Comparison of ENCODE assay signal across 1 cellular context in the genomic region with DNA sequence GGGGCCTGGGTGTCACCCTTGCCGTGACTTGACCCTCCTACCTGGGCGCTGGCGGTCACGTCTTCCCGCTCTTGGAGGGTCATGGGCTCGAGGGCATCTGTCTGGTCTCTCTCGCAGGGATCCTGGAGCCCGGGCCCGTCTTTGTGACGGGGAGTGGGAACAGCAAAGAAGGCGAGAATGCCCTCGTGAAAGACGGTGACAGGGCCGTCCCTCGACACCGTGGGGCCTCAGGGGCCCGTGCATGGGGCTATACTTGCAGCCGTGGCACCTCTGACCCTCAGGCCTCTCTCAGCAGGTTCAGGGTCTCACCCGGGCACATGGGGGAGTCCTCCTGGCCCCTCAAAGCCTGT.
TF ChIP-seq lines count a peak whose summit lies in the region.

No MANE protein-coding gene starts in this region.

TF ChIP-seq in HepG2, 621 proteins besides CTCF, POLR2A, EP300 and RAD21:
- TF ChIP-seq ZNF597 (CRISPR knock-in tag; IDR thresholded peaks at IDR 0.05) (no peak), PRPF4 (IDR thresholded peaks at IDR 0.05; ENCODE audit: low read depth, low read length, poor library complexity, severe bottlenecking) (no peak), ZNF253 (CRISPR knock-in tag; IDR thresholded peaks at IDR 0.05; ENCODE audit: borderline replicate concordance) (no peak)
- TF ChIP-seq, protein P1, sequence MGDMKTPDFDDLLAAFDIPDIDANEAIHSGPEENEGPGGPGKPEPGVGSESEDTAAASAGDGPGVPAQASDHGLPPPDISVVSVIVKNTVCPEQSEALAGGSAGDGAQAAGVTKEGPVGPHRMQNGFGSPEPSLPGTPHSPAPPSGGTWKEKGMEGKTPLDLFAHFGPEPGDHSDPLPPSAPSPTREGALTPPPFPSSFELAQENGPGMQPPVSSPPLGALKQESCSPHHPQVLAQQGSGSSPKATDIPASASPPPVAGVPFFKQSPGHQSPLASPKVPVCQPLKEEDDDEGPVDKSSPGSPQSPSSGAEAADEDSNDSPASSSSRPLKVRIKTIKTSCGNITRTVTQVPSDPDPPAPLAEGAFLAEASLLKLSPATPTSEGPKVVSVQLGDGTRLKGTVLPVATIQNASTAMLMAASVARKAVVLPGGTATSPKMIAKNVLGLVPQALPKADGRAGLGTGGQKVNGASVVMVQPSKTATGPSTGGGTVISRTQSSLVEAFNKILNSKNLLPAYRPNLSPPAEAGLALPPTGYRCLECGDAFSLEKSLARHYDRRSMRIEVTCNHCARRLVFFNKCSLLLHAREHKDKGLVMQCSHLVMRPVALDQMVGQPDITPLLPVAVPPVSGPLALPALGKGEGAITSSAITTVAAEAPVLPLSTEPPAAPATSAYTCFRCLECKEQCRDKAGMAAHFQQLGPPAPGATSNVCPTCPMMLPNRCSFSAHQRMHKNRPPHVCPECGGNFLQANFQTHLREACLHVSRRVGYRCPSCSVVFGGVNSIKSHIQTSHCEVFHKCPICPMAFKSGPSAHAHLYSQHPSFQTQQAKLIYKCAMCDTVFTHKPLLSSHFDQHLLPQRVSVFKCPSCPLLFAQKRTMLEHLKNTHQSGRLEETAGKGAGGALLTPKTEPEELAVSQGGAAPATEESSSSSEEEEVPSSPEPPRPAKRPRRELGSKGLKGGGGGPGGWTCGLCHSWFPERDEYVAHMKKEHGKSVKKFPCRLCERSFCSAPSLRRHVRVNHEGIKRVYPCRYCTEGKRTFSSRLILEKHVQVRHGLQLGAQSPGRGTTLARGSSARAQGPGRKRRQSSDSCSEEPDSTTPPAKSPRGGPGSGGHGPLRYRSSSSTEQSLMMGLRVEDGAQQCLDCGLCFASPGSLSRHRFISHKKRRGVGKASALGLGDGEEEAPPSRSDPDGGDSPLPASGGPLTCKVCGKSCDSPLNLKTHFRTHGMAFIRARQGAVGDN (CRISPR knock-in tag; IDR thresholded peaks at IDR 0.05) = 0 out of 2 replicates have a peak, but pooled peaks have one; percentile 10
